8 cellular contexts compared by ENCODE assay signal in the genomic region with DNA sequence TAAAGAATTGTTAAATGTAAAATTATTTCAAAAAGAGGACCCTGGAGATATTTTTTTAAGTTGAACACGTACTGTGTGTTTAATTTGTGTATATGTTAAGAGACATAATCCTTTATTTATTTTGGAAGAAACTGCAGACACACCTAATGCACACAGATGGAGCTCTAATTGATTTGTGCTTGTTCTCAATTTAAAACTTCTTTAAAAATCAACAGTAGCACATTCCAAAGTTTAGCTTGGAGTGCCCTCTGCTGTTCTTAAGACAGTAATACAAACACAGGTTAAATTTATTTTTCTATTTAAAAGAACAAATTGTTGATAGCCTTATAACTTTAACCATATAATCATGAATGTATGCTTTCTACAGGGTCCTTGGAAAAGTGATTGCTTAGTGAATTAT.
DNase-seq lines count a peak whose midpoint lies in the region; ATAC-seq and TF ChIP-seq lines count a peak whose summit lies in the region.

No MANE protein-coding gene starts in this region.

- CTCF ChIA-PET in activated CD8-positive, alpha-beta T cell treated with anti-CD3 and anti-CD28 coated beads for 36 hours (lab: Charles Lee): interaction anchor here (1.3 to 1.6 kb wide), 2 partner anchors 9 to 79 kb away, joined by 4 to 5 read pairs; no protein-coding TSS in a partner anchor
- CTCF ChIA-PET in activated CD8-positive, alpha-beta T cell treated with anti-CD3 and anti-CD28 coated beads, Interleukin-2, amount 10 ng/mL, durations not matched to agents 7 days and 5 days (lab: Charles Lee): no interaction called here
- CTCF ChIA-PET in MCF 10A (lab: Yijun Ruan, JAX): interaction anchor here (0.6 to 2.4 kb wide), 11 partner anchors 11 to 1316 kb away, joined by 3 to 7 read pairs (median 3); no protein-coding TSS in a partner anchor

- H3K36me3 Mint-ChIP-seq in activated CD8-positive, alpha-beta T cell treated with anti-CD3 and anti-CD28 coated beads for 36 hours (ENCODE audit: low read depth): no peaks in the 10 kb centered on the region
- H3K36me3 Mint-ChIP-seq in activated CD8-positive, alpha-beta T cell treated with anti-CD3 and anti-CD28 coated beads, Interleukin-2, amount 10 ng/mL, durations not matched to agents 7 days and 5 days (ENCODE audit: low read depth): no peaks in the 10 kb centered on the region
- H3K36me3 Mint-ChIP-seq in MCF 10A (ENCODE audit: insufficient read depth, unreplicated experiment) (no peaks in the 10 kb centered on the region), mesothelial cell of epicardium (no peaks in the 10 kb centered on the region)

- H3K9me3 ChIP-seq in gastroesophageal sphincter: no peaks in the 10 kb centered on the region

- no peak for DNase-seq in activated CD8-positive, alpha-beta T cell treated with anti-CD3 and anti-CD28 coated beads for 36 hours
- DNase-seq in activated CD8-positive, alpha-beta T cell treated with anti-CD3 and anti-CD28 coated beads, Interleukin-2, amount 10 ng/mL, durations not matched to agents 7 days and 5 days: no peak
- DNase-seq in NCI-H345 treated with DMSO at 0.1 percent for 48 hours (lab: John Stamatoyannopoulos, UW; ENCODE audit: unreplicated experiment) (peak; percentile 48), MCF 10A (ENCODE audit: unreplicated experiment) (peak; percentile 48), mesothelial cell of epicardium (ENCODE audit: low spot score in 2 of 2, unreplicated experiment in 2 of 2) (no peak), ureter (ENCODE audit: low spot score) (no peak)
- DNase-seq in stimulated activated CD4-positive, alpha-beta T cell treated with anti-CD3 and anti-CD28 coated beads, Interleukin-12 subunit alpha, Interleukin-12 subunit beta, amount 100 ng/mL, for 4 hours: no peak

- H3K4me1 ChIP-seq in gastroesophageal sphincter: no peaks in the 10 kb centered on the region

- H3K4me3 Mint-ChIP-seq in activated CD8-positive, alpha-beta T cell treated with anti-CD3 and anti-CD28 coated beads for 36 hours: no peak overlapping the region
- H3K4me3 Mint-ChIP-seq in activated CD8-positive, alpha-beta T cell treated with anti-CD3 and anti-CD28 coated beads, Interleukin-2, amount 10 ng/mL, durations not matched to agents 7 days and 5 days: no peak overlapping the region
- H3K4me3 Mint-ChIP-seq in MCF 10A (ENCODE audit: unreplicated experiment) (no peak overlapping the region), mesothelial cell of epicardium (no peak overlapping the region)

- H3K27me3 ChIP-seq in gastroesophageal sphincter: no peaks in the 10 kb centered on the region

- no peaks in the 10 kb centered on the region for H3K4me1 Mint-ChIP-seq in activated CD8-positive, alpha-beta T cell treated with anti-CD3 and anti-CD28 coated beads for 36 hours (ENCODE audit: low read depth)
- H3K4me1 Mint-ChIP-seq in activated CD8-positive, alpha-beta T cell treated with anti-CD3 and anti-CD28 coated beads, Interleukin-2, amount 10 ng/mL, durations not matched to agents 7 days and 5 days (ENCODE audit: low read depth): no peaks in the 10 kb centered on the region
- H3K4me1 Mint-ChIP-seq in MCF 10A (ENCODE audit: insufficient read depth, unreplicated experiment) (no peaks in the 10 kb centered on the region), mesothelial cell of epicardium (no peaks in the 10 kb centered on the region)

- H3K27me3 Mint-ChIP-seq in activated CD8-positive, alpha-beta T cell treated with anti-CD3 and anti-CD28 coated beads for 36 hours: no peaks in the 10 kb centered on the region
- no peaks in the 10 kb centered on the region for H3K27me3 Mint-ChIP-seq in activated CD8-positive, alpha-beta T cell treated with anti-CD3 and anti-CD28 coated beads, Interleukin-2, amount 10 ng/mL, durations not matched to agents 7 days and 5 days (ENCODE audit: low read depth)
- H3K27me3 Mint-ChIP-seq in MCF 10A (ENCODE audit: insufficient read depth, unreplicated experiment) (no peaks in the 10 kb centered on the region), mesothelial cell of epicardium (ENCODE audit: low read depth) (peaks cover 31% of the 10 kb centered on the region)

- no peak overlapping the region for H3K27ac ChIP-seq in gastroesophageal sphincter

- peak; percentile 67 for TF ChIP-seq CTCF in activated CD8-positive, alpha-beta T cell treated with anti-CD3 and anti-CD28 coated beads for 36 hours (IDR thresholded peaks at IDR 0.05)
- TF ChIP-seq CTCF in MCF 10A (IDR thresholded peaks at IDR 0.05; ENCODE audit: unreplicated experiment): peak; percentile 65
- peak; percentile 70 for TF ChIP-seq CTCF in mesothelial cell of epicardium (IDR thresholded peaks at IDR 0.05; ENCODE audit: unreplicated experiment)
- peak in 2 of 4 experiments; percentile 6 to 35 for TF ChIP-seq CTCF in gastroesophageal sphincter (IDR thresholded peaks at IDR 0.05)

- no peak for ATAC-seq in activated CD8-positive, alpha-beta T cell treated with anti-CD3 and anti-CD28 coated beads for 36 hours
- ATAC-seq in activated CD8-positive, alpha-beta T cell treated with anti-CD3 and anti-CD28 coated beads, Interleukin-2, amount 10 ng/mL, durations not matched to agents 7 days and 5 days: no peak
- no peak for ATAC-seq in gastroesophageal sphincter

- BruUV-seq in MCF 10A (replicated peaks; lab: Mats Ljungman, UMichigan): no TSS peak

- H3K27ac Mint-ChIP-seq in activated CD8-positive, alpha-beta T cell treated with anti-CD3 and anti-CD28 coated beads for 36 hours: no peak overlapping the region
- H3K27ac Mint-ChIP-seq in activated CD8-positive, alpha-beta T cell treated with anti-CD3 and anti-CD28 coated beads, Interleukin-2, amount 10 ng/mL, durations not matched to agents 7 days and 5 days: no peak overlapping the region
- H3K27ac Mint-ChIP-seq in MCF 10A (ENCODE audit: low read depth, unreplicated experiment) (no peak overlapping the region), mesothelial cell of epicardium (no peak overlapping the region)

- TF ChIP-seq POLR2A in gastroesophageal sphincter (IDR thresholded peaks at IDR 0.05): no peak

- no peak overlapping the region for H3K4me3 ChIP-seq in gastroesophageal sphincter

- no peaks in the 10 kb centered on the region for H3K36me3 ChIP-seq in gastroesophageal sphincter

- peaks cover 6% of the 10 kb centered on the region for H3K9me3 Mint-ChIP-seq in activated CD8-positive, alpha-beta T cell treated with anti-CD3 and anti-CD28 coated beads for 36 hours
- H3K9me3 Mint-ChIP-seq in activated CD8-positive, alpha-beta T cell treated with anti-CD3 and anti-CD28 coated beads, Interleukin-2, amount 10 ng/mL, durations not matched to agents 7 days and 5 days (ENCODE audit: insufficient read depth): no peaks in the 10 kb centered on the region
- no peaks in the 10 kb centered on the region for H3K9me3 Mint-ChIP-seq in MCF 10A (ENCODE audit: unreplicated experiment)
- peaks cover 4% of the 10 kb centered on the region for H3K9me3 Mint-ChIP-seq in mesothelial cell of epicardium

- WGBS in gastroesophageal sphincter (ENCODE audit: low coverage in 1 of 2), 2 donors: 5 to 8% methylated on average over 1 of the region's 1 CpG

- intact Hi-C loops in activated CD8-positive, alpha-beta T cell treated with anti-CD3 and anti-CD28 coated beads for 36 hours (cut with micrococcal nuclease): no loop called here
- intact Hi-C loops in MCF 10A (cut with micrococcal nuclease): loop anchor here (1.0 to 10.0 kb wide), 4 partner anchors 162 to 1712 kb away; partner anchors contain the start of gene IRX1

- no peak for TF ChIP-seq EP300 in gastroesophageal sphincter (IDR thresholded peaks at IDR 0.05)

- POLR2A ChIA-PET in activated CD8-positive, alpha-beta T cell treated with anti-CD3 and anti-CD28 coated beads for 36 hours (lab: Charles Lee): no interaction called here
- POLR2A ChIA-PET in activated CD8-positive, alpha-beta T cell treated with anti-CD3 and anti-CD28 coated beads, Interleukin-2, amount 10 ng/mL, durations not matched to agents 7 days and 5 days (lab: Charles Lee): no interaction called here
- POLR2A ChIA-PET in MCF 10A (lab: Yijun Ruan, JAX): no interaction called here

Comparison
In these comparisons a context has a peak if more than half of its experiments do, and no peak if none do; other contexts are left out.
1. DNase-seq: peak in NCI-H345 treated with DMSO at 0.1 percent for 48 hours (single experiment) and MCF 10A (single experiment); none in activated CD8-positive, alpha-beta T cell treated with anti-CD3 and anti-CD28 coated beads for 36 hours (single experiment), activated CD8-positive, alpha-beta T cell treated with anti-CD3 and anti-CD28 coated beads, Interleukin-2, amount 10 ng/mL, durations not matched to agents 7 days and 5 days (single experiment), mesothelial cell of epicardium (0 of 2), ureter (single experiment) and stimulated activated CD4-positive, alpha-beta T cell treated with anti-CD3 and anti-CD28 coated beads, Interleukin-12 subunit alpha, Interleukin-12 subunit beta, amount 100 ng/mL, for 4 hours (single experiment).